ENCODE assay signal across 14 cellular contexts in the genomic region with DNA sequence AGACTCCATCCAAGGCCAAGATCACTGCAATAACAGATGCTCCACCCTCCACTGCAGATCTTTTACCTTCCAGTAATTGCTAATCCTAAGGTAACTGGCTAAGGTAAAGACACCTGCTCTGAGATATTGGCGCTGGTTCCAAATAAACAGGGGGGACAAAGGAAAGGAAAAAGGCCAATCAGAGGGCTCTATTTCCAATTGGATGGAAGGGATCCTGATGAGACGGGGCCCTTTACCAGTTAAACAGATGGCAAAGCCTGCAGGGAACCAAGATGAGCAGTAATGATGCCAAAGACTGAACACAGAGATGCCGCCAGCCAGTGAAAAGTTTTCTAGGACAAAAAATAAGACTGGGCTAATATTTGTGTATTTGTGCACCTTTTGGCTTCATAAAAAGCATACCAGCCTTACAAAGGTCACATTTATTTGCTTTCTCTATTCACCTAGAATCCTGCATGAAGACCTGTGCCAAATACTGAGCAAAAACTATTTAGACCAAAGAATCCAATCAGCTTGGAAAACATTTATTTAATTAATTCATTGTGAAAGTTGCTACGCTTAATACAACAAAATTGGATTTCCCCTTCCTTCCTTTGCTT.
DNase-seq lines count a peak whose midpoint lies in the region; ATAC-seq lines count a peak whose summit lies in the region.
"Had no signal": no experiment of that assay in that cellular context is flagged by ENCODE, and none has a peak within 500 bp of the region (broad histone marks: within the 10 kb centered on the region; RNA-seq: fewer than 3 reads in every experiment).

No MANE protein-coding gene starts in this region.

- H3K4ac ChIP-seq in mesenchymal stem cell (ENCODE audit: low read depth in 1 of 2, low read length in 2 of 2) = no peak overlapping the region

- H3K4me3 ChIP-seq in mesenchymal stem cell (ENCODE audit: insufficient read depth in 1 of 2, low read depth in 1 of 2, low read length in 2 of 2) = no peak overlapping the region
- H3K4me3 ChIP-seq: neural progenitor cell, SJSA1 had no signal

- H2BK12ac ChIP-seq in mesenchymal stem cell (ENCODE audit: low read length in 2 of 2) = no peak overlapping the region

- H2BK15ac ChIP-seq in mesenchymal stem cell (ENCODE audit: low read depth, poor library complexity, severe bottlenecking) = no peak overlapping the region

- no peak overlapping the region for H3K18ac ChIP-seq in mesenchymal stem cell (ENCODE audit: low read depth in 1 of 2, low read length in 2 of 2)

- no peaks in the 10 kb centered on the region for H3K9me3 ChIP-seq in mesenchymal stem cell (ENCODE audit: control insufficient read depth, low read length)
- H3K9me3 ChIP-seq: SJSA1 had no signal

- H3K27ac ChIP-seq in mesenchymal stem cell (ENCODE audit: low read length, poor library complexity, severe bottlenecking) = no peak overlapping the region
- H3K27ac ChIP-seq: neural progenitor cell, SJSA1 had no signal

- H2AK5ac ChIP-seq in mesenchymal stem cell (ENCODE audit: low read length, severe bottlenecking) = peak overlapping the region; percentile 77

- no peak overlapping the region for H2BK5ac ChIP-seq in mesenchymal stem cell (ENCODE audit: low read depth, low read length, poor library complexity, severe bottlenecking)

- no peak overlapping the region for H3K9ac ChIP-seq in mesenchymal stem cell (ENCODE audit: low read length)
- H3K9ac ChIP-seq: neural progenitor cell had no signal

- no peak overlapping the region for H4K8ac ChIP-seq in mesenchymal stem cell (ENCODE audit: low read length)

- H3K4me2 ChIP-seq in mesenchymal stem cell (ENCODE audit: low read length, poor library complexity, severe bottlenecking) = no peak overlapping the region
- H3K4me2 ChIP-seq: neural progenitor cell had no signal

- no peak overlapping the region for H4K91ac ChIP-seq in mesenchymal stem cell (ENCODE audit: low read length)

- 84% methylated on average over 4 of the region's 4 CpGs for whole genome bisulfite sequencing in mesenchymal stem cell

- H3K23ac ChIP-seq in mesenchymal stem cell (ENCODE audit: low read length in 2 of 2) = no peak overlapping the region

- peaks cover 17% of the 10 kb centered on the region for H3K79me1 ChIP-seq in mesenchymal stem cell (replicated peaks; ENCODE audit: low read length, poor library complexity, severe bottlenecking)

- H3K36me3 ChIP-seq in mesenchymal stem cell (ENCODE audit: control insufficient read depth in 1 of 2, insufficient read depth in 2 of 2, low read depth in 1 of 2, low read length in 2 of 2) = peaks cover 0 to 7% of the 10 kb centered on the region in 2 experiments
- H3K36me3 ChIP-seq: neural progenitor cell had no signal

- ATAC-seq in GM21360 (IDR thresholded peaks at IDR 0.05; ENCODE audit: unreplicated experiment) (no peak), GM21825 (IDR thresholded peaks at IDR 0.05; ENCODE audit: unreplicated experiment) (no peak)
- ATAC-seq: activated CD8-positive, alpha-beta T cell treated with anti-CD3 and anti-CD28 coated beads for 36 hours; left ventricle myocardium superior had no signal

- H3K4me1 ChIP-seq in mesenchymal stem cell (ENCODE audit: control insufficient read depth, insufficient read depth, low read depth, low read length) = no peaks in the 10 kb centered on the region
- H3K4me1 ChIP-seq: neural progenitor cell had no signal

- no peak overlapping the region for H2AFZ ChIP-seq in mesenchymal stem cell (ENCODE audit: low read depth, low read length)
- H2AFZ ChIP-seq: neural progenitor cell had no signal

- H3K14ac ChIP-seq in mesenchymal stem cell (ENCODE audit: low read length in 2 of 2) = no peak overlapping the region

- intact Hi-C loops in posterior cingulate gyrus (cut with DNase I) = no loop called here

- H3K27me3 ChIP-seq in mesenchymal stem cell (ENCODE audit: control insufficient read depth in 1 of 2, insufficient read depth in 1 of 2, low read length in 2 of 2) = no peaks in the 10 kb centered on the region
- H3K27me3 ChIP-seq: neural progenitor cell, SJSA1 had no signal

- peak; percentile 10 for DNase-seq in NCI-H2107 treated with DMSO at 0.1 percent for 48 hours (lab: John Stamatoyannopoulos, UW; ENCODE audit: unreplicated experiment)
- no peak for DNase-seq in NCI-H2107 (lab: John Stamatoyannopoulos, UW)
- peak; percentile 57 for DNase-seq in NCI-H1436 (lab: John Stamatoyannopoulos, UW)
- DNase-seq in NCI-H748 (lab: John Stamatoyannopoulos, UW; ENCODE audit: unreplicated experiment) = peak; percentile 95
- no peak for DNase-seq in mesenchymal stem cell
- DNase-seq in posterior cingulate gyrus = no peak
- DNase-seq: activated CD8-positive, alpha-beta T cell treated with anti-CD3 and anti-CD28 coated beads for 36 hours; Calu3; hippocampal formation; left ventricle myocardium superior had no signal

- no peak overlapping the region for H2BK120ac ChIP-seq in mesenchymal stem cell (ENCODE audit: low read depth, low read length)

Comparison
In these comparisons a context has a peak if more than half of its experiments do, and no peak if none do; other contexts are left out.
1. DNase-seq: peak in NCI-H2107 treated with DMSO at 0.1 percent for 48 hours (single experiment), NCI-H1436 (single experiment) and NCI-H748 (single experiment); none in NCI-H2107 (single experiment), mesenchymal stem cell (single experiment) and posterior cingulate gyrus (0 of 10).